Comparison of ENCODE assay signal across 15 cellular contexts in genomic region chr19:19426216-19426615, GRCh38.
"Had no signal": no experiment of that assay in that cellular context is flagged by ENCODE, and none has a peak within 500 bp of the region (broad histone marks: within the 10 kb centered on the region; RNA-seq: fewer than 3 reads in every experiment).

No MANE protein-coding gene starts in this region.

- DNase-seq: activated naive CD8-positive, alpha-beta T cell treated with anti-CD3 and anti-CD28 coated beads, Interleukin-2, amount 10 ng/mL, durations not matched to agents 7 days and 5 days; body of pancreas; dermis blood vessel endothelial cell; effector memory CD4-positive, alpha-beta T cell; foreskin keratinocyte; ovary; stimulated activated CD4-positive, alpha-beta T cell treated with anti-CD3 and anti-CD28 coated beads, Interleukin-4, amount 100 ng/mL, for 24 hours; T-helper 1 cell; T1000; testis; upper lobe of left lung had no signal

- H3K4me3 ChIP-seq: body of pancreas, ovary, smooth muscle cell, testis, upper lobe of left lung had no signal

- H3K9me3 Mint-ChIP-seq: activated naive CD8-positive, alpha-beta T cell treated with anti-CD3 and anti-CD28 coated beads, Interleukin-2, amount 10 ng/mL, durations not matched to agents 7 days and 5 days; mesothelial cell of epicardium; stimulated activated memory B cell treated with anti-CD40 and anti-IgM and Interleukin-4, amounts not matched to agents 10 μg/mL and 1 μg/mL and 100 μg/mL, for 72 hours had no signal

- H3K4me2 ChIP-seq: smooth muscle cell had no signal

- H3K9me3 ChIP-seq: body of pancreas, ovary, testis, upper lobe of left lung had no signal

- H3K36me3 ChIP-seq: ovary, upper lobe of left lung had no signal

- H3K4me3 Mint-ChIP-seq: activated naive CD8-positive, alpha-beta T cell treated with anti-CD3 and anti-CD28 coated beads, Interleukin-2, amount 10 ng/mL, durations not matched to agents 7 days and 5 days; mesothelial cell of epicardium; stimulated activated memory B cell treated with anti-CD40 and anti-IgM and Interleukin-4, amounts not matched to agents 10 μg/mL and 1 μg/mL and 100 μg/mL, for 72 hours had no signal

- H3K27ac ChIP-seq: body of pancreas, foreskin keratinocyte, ovary, testis, upper lobe of left lung had no signal

- H3K27me3 ChIP-seq: body of pancreas, foreskin keratinocyte, ovary, testis, upper lobe of left lung had no signal

- ATAC-seq: body of pancreas; foreskin keratinocyte; sciatic nerve; stimulated activated memory B cell treated with anti-CD40 and anti-IgM and Interleukin-4, amounts not matched to agents 10 μg/mL and 1 μg/mL and 100 μg/mL, for 72 hours had no signal

- H3K27me3 Mint-ChIP-seq: activated naive CD8-positive, alpha-beta T cell treated with anti-CD3 and anti-CD28 coated beads, Interleukin-2, amount 10 ng/mL, durations not matched to agents 7 days and 5 days; stimulated activated memory B cell treated with anti-CD40 and anti-IgM and Interleukin-4, amounts not matched to agents 10 μg/mL and 1 μg/mL and 100 μg/mL, for 72 hours had no signal

- H3K27ac Mint-ChIP-seq: mesothelial cell of epicardium had no signal
